ENCODE assay signal across 10 cellular contexts in the genomic region with DNA sequence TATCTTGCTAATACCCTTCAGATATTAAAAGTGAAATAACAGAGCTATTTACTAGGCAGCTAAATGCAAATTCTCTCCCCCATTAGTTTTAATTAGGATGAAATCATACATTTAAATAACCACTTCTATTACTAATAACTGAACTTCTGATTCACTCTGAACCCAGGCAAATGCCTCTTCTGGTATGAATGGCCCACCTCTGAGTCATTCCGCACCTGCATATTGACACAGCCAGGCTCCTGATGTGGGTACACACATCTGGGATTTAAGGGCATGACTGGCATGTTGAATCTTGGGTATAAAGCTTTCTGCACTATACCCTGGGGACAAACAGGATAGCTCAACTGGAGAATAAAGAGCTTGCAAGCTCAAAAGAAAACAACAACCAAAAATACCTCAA.
DNase-seq lines count a peak whose midpoint lies in the region; ATAC-seq, FAIRE-seq and TF ChIP-seq lines count a peak whose summit lies in the region.
"Had no signal": no experiment of that assay in that cellular context is flagged by ENCODE, and none has a peak within 500 bp of the region (broad histone marks: within the 10 kb centered on the region; RNA-seq: fewer than 3 reads in every experiment).

No MANE protein-coding gene starts in this region.

- no peak for FAIRE-seq in GM12892 (lab: Jason Lieb, UNC)

- H3K4me2 ChIP-seq in DOHH2 (ENCODE audit: low read length) = peak overlapping the region; percentile 62

- H3K4me1 Mint-ChIP-seq in endodermal cell = peaks cover 78% of the 10 kb centered on the region

- no peaks in the 10 kb centered on the region for H3K9me2 ChIP-seq in DOHH2 (replicated peaks; ENCODE audit: control insufficient read depth, low read length)

- DNase-seq in endodermal cell (no peak), globus pallidus (ENCODE audit: low spot score) (no peak), HK-2 (ENCODE audit: unreplicated experiment) (no peak), GM12892 (ENCODE audit: insufficient read length) (no peak), inferior parietal cortex (ENCODE audit: extremely low spot score) (no peak)

- no peak for TF ChIP-seq POLR2A in GM12892 (IDR thresholded peaks at IDR 0.05; ENCODE audit: low read depth, low read length)

- H3K27ac ChIP-seq in DOHH2 (ENCODE audit: low read depth, low read length) (peak overlapping the region; percentile 38), endodermal cell (ENCODE audit: low read depth, low read length) (peak overlapping the region; percentile 87)
- H3K27ac ChIP-seq: neutrophil had no signal

- peaks cover 54% of the 10 kb centered on the region for H4K20me1 ChIP-seq in DOHH2 (ENCODE audit: control insufficient read depth, insufficient read depth, low read depth, low read length)

- ATAC-seq in GM19328 (IDR thresholded peaks at IDR 0.05; ENCODE audit: unreplicated experiment) = peak; percentile 46
- ATAC-seq in HG03139 (IDR thresholded peaks at IDR 0.05; ENCODE audit: unreplicated experiment) = peak; percentile 48

- H3K9me3 ChIP-seq in DOHH2 (ENCODE audit: control insufficient read depth, insufficient read depth, low read length) (no peaks in the 10 kb centered on the region), endodermal cell (ENCODE audit: control insufficient read depth, low read length) (no peaks in the 10 kb centered on the region)
- H3K9me3 ChIP-seq: neutrophil had no signal

- peak overlapping the region; percentile 24 for H3K4me3 Mint-ChIP-seq in endodermal cell
- H3K4me3 Mint-ChIP-seq: dendritic cell treated with granulocyte-macrophage colony-stimulating factor and Interleukin-4, amounts not matched to agents 40 ng/mL and 50 ng/mL, for 4 days had no signal

- peak overlapping the region; percentile 45 for H3K4me3 ChIP-seq in DOHH2 (ENCODE audit: low read length)
- H3K4me3 ChIP-seq in endodermal cell (ENCODE audit: low read length) = no peak overlapping the region

- no peaks in the 10 kb centered on the region for H3K36me3 Mint-ChIP-seq in endodermal cell (ENCODE audit: low read depth)

- 88 to 89% methylated on average over 1 of the region's 1 CpG for WGBS in endodermal cell (ENCODE audit: insufficient coverage in 1 of 2, insufficient read length in 1 of 2), 2 experiments

- no peak for TF ChIP-seq CTCF in DOHH2 (IDR thresholded peaks at IDR 0.05; ENCODE audit: low read depth, low read length, poor library complexity, severe bottlenecking)
- TF ChIP-seq CTCF in endodermal cell (conservative IDR thresholded peaks at IDR 0.05) = no peak

- H3K4me1 ChIP-seq in DOHH2 (ENCODE audit: control insufficient read depth, low read length) (peaks cover 73% of the 10 kb centered on the region), endodermal cell (ENCODE audit: control insufficient read depth, insufficient read depth, low read length) (peaks cover 40% of the 10 kb centered on the region)

- H3K27me3 Mint-ChIP-seq in endodermal cell (ENCODE audit: insufficient read depth) = no peaks in the 10 kb centered on the region
- H3K27me3 Mint-ChIP-seq: dendritic cell treated with granulocyte-macrophage colony-stimulating factor and Interleukin-4, amounts not matched to agents 40 ng/mL and 50 ng/mL, for 4 days had no signal

- no peaks in the 10 kb centered on the region for H3K27me3 ChIP-seq in DOHH2 (ENCODE audit: control insufficient read depth, low read length)
- no peaks in the 10 kb centered on the region for H3K27me3 ChIP-seq in endodermal cell (ENCODE audit: control insufficient read depth, insufficient read depth, low read length, poor library complexity, severe bottlenecking)
- H3K27me3 ChIP-seq: neutrophil had no signal

- H3K9me3 Mint-ChIP-seq in endodermal cell = no peaks in the 10 kb centered on the region
- H3K9me3 Mint-ChIP-seq: dendritic cell treated with granulocyte-macrophage colony-stimulating factor and Interleukin-4, amounts not matched to agents 40 ng/mL and 50 ng/mL, for 4 days had no signal

- H3K36me3 ChIP-seq in DOHH2 (ENCODE audit: control insufficient read depth, low read length) (no peaks in the 10 kb centered on the region), endodermal cell (ENCODE audit: control insufficient read depth, insufficient read depth, low read length) (no peaks in the 10 kb centered on the region)
- H3K36me3 ChIP-seq: neutrophil had no signal

- peaks cover 99% of the 10 kb centered on the region for H3K79me2 ChIP-seq in DOHH2 (ENCODE audit: control insufficient read depth, low read length)

- no peak overlapping the region for H3K27ac Mint-ChIP-seq in endodermal cell
- H3K27ac Mint-ChIP-seq: dendritic cell treated with granulocyte-macrophage colony-stimulating factor and Interleukin-4, amounts not matched to agents 40 ng/mL and 50 ng/mL, for 4 days had no signal

- peaks cover 3% of the 10 kb centered on the region; the same call in 1 of the 2 replicates for H3F3A ChIP-seq in DOHH2 (ENCODE audit: control insufficient read depth, insufficient read depth)

- H3K9ac ChIP-seq in endodermal cell (ENCODE audit: extremely low read depth, low read length, poor library complexity, severe bottlenecking) = no peak overlapping the region
